In the genomic region with DNA sequence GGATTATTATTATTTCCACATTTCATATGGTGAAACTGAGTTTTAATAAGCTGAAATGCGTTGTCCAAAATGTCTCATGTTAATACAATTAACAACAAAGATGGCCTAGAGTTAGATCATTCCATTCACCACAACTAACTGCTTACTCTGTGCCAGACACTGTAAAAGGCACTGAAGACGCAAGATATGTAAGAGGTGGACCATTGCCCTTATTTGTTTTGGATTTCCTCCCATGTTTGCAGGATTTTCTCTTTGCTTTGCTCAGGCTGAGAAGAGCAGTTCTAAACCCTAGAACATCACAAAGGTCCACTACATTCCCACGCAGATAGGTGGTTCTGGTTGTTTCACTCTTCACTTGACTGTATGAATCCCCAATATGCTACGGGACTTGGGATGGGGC, we compare ENCODE assay signal across 24 cellular contexts.
"Had no signal": no experiment of that assay in that cellular context is flagged by ENCODE, and none has a peak within 500 bp of the region (broad histone marks: within the 10 kb centered on the region; RNA-seq: fewer than 3 reads in every experiment).

No MANE protein-coding gene starts in this region.

- H3K4me1 ChIP-seq: esophagus muscularis mucosa, tibial artery had no signal

- H3K9me3 Mint-ChIP-seq: activated CD4-positive, alpha-beta memory T cell treated with anti-CD3 and anti-CD28 coated beads, Interleukin-2, amount 10 ng/mL, durations not matched to agents 7 days and 5 days; activated T-helper 17 cell treated with anti-CD3 and anti-CD28 coated beads, Interleukin-2, amount 50 U/mL, for 72 hours had no signal

- FAIRE-seq: colon, urothelium cell line had no signal

- H3K27me3 ChIP-seq: esophagus muscularis mucosa, neutrophil, tibial artery had no signal

- DNase-seq: activated CD4-positive, alpha-beta memory T cell treated with anti-CD3 and anti-CD28 coated beads, Interleukin-2, amount 10 ng/mL, durations not matched to agents 7 days and 5 days; activated CD4-positive, alpha-beta T cell treated with anti-CD3 and anti-CD28 coated beads for 48 hours; activated CD4-positive, CD25-positive, alpha-beta regulatory T cell; activated CD8-positive, alpha-beta memory T cell treated with anti-CD3 and anti-CD28 coated beads, Interleukin-2, amount 10 ng/mL, durations not matched to agents 7 days and 5 days; activated naive CD4-positive, alpha-beta T cell; activated naive CD8-positive, alpha-beta T cell treated with anti-CD3 and anti-CD28 coated beads for 36 hours; amniotic stem cell; central memory CD4-positive, alpha-beta T cell; immature natural killer cell; kidney glomerular epithelial cell; natural killer cell; stimulated activated CD4-positive, alpha-beta T cell treated with anti-CD3 and anti-CD28 coated beads, Interleukin-12 subunit alpha, Interleukin-12 subunit beta, amount 100 ng/mL, for 4 hours; stimulated activated CD4-positive, alpha-beta T cell treated with anti-CD3 and anti-CD28 coated beads, Interleukin-1b, Interleukin-23, amount 100 ng/mL, for 48 hours; stimulated activated CD8-positive, alpha-beta memory T cell treated with anti-CD3 and anti-CD28 coated beads, Interleukin-4, amount 100 ng/mL, for 48 hours; stimulated activated naive CD4-positive, alpha-beta T cell; substantia nigra; T-cell; tibial artery had no signal

- H3K27me3 Mint-ChIP-seq: activated CD4-positive, alpha-beta memory T cell treated with anti-CD3 and anti-CD28 coated beads, Interleukin-2, amount 10 ng/mL, durations not matched to agents 7 days and 5 days; activated CD8-positive, alpha-beta memory T cell treated with anti-CD3 and anti-CD28 coated beads, Interleukin-2, amount 10 ng/mL, durations not matched to agents 7 days and 5 days; activated naive CD8-positive, alpha-beta T cell treated with anti-CD3 and anti-CD28 coated beads for 36 hours; brain had no signal

- H3K27ac Mint-ChIP-seq: activated CD4-positive, alpha-beta memory T cell treated with anti-CD3 and anti-CD28 coated beads, Interleukin-2, amount 10 ng/mL, durations not matched to agents 7 days and 5 days; activated CD8-positive, alpha-beta memory T cell treated with anti-CD3 and anti-CD28 coated beads, Interleukin-2, amount 10 ng/mL, durations not matched to agents 7 days and 5 days; activated naive CD8-positive, alpha-beta T cell treated with anti-CD3 and anti-CD28 coated beads for 36 hours; activated T-helper 17 cell treated with anti-CD3 and anti-CD28 coated beads, Interleukin-2, amount 50 U/mL, for 72 hours; brain; immature natural killer cell; natural killer cell; T-cell had no signal

- ATAC-seq: activated CD8-positive, alpha-beta memory T cell treated with anti-CD3 and anti-CD28 coated beads, Interleukin-2, amount 10 ng/mL, durations not matched to agents 7 days and 5 days; activated T-helper 17 cell treated with anti-CD3 and anti-CD28 coated beads, Interleukin-2, amount 50 U/mL, for 72 hours; natural killer cell; T-cell had no signal

- H3K4me3 ChIP-seq: esophagus muscularis mucosa, tibial artery had no signal

- H3K4me3 Mint-ChIP-seq: activated CD4-positive, alpha-beta memory T cell treated with anti-CD3 and anti-CD28 coated beads, Interleukin-2, amount 10 ng/mL, durations not matched to agents 7 days and 5 days; activated CD8-positive, alpha-beta memory T cell treated with anti-CD3 and anti-CD28 coated beads, Interleukin-2, amount 10 ng/mL, durations not matched to agents 7 days and 5 days; activated naive CD8-positive, alpha-beta T cell treated with anti-CD3 and anti-CD28 coated beads for 36 hours; activated T-helper 17 cell treated with anti-CD3 and anti-CD28 coated beads, Interleukin-2, amount 50 U/mL, for 72 hours; brain; immature natural killer cell; natural killer cell; T-cell had no signal

- H3K27ac ChIP-seq: esophagus muscularis mucosa, neutrophil, tibial artery had no signal

- H3K9me3 ChIP-seq: esophagus muscularis mucosa, neutrophil, tibial artery had no signal

- H3K36me3 ChIP-seq: esophagus muscularis mucosa, neutrophil, tibial artery had no signal

- H3K4me1 Mint-ChIP-seq: activated CD4-positive, alpha-beta memory T cell treated with anti-CD3 and anti-CD28 coated beads, Interleukin-2, amount 10 ng/mL, durations not matched to agents 7 days and 5 days; activated CD8-positive, alpha-beta memory T cell treated with anti-CD3 and anti-CD28 coated beads, Interleukin-2, amount 10 ng/mL, durations not matched to agents 7 days and 5 days; activated naive CD8-positive, alpha-beta T cell treated with anti-CD3 and anti-CD28 coated beads for 36 hours; activated T-helper 17 cell treated with anti-CD3 and anti-CD28 coated beads, Interleukin-2, amount 50 U/mL, for 72 hours; brain; immature natural killer cell; natural killer cell; T-cell had no signal

- H3K36me3 Mint-ChIP-seq: activated CD8-positive, alpha-beta memory T cell treated with anti-CD3 and anti-CD28 coated beads, Interleukin-2, amount 10 ng/mL, durations not matched to agents 7 days and 5 days; activated naive CD8-positive, alpha-beta T cell treated with anti-CD3 and anti-CD28 coated beads for 36 hours; brain; immature natural killer cell; natural killer cell; T-cell had no signal
